ENCODE assay signal across 1 cellular context in genomic region chr19:2334986-2335846, GRCh38.
TF ChIP-seq lines count a peak whose summit lies in the region.

No MANE protein-coding gene starts in this region.

TF ChIP-seq in GM23338, 12 proteins besides CTCF, POLR2A, EP300 and RAD21:
- no peak for TF ChIP-seq ZNF114 (CRISPR knock-in tag; IDR thresholded peaks at IDR 0.05)
- TF ChIP-seq ZNF331 (CRISPR knock-in tag; IDR thresholded peaks at IDR 0.05; ENCODE audit: low read depth): no peak
- no peak for TF ChIP-seq ETS1 (IDR thresholded peaks at IDR 0.05)
- TF ChIP-seq EZH2 (IDR thresholded peaks at IDR 0.05; ENCODE audit: low read depth, unreplicated experiment): no peak
- TF ChIP-seq NANOG (IDR thresholded peaks at IDR 0.05; ENCODE audit: borderline replicate concordance): no peak
- no peak for TF ChIP-seq ZNF462 (CRISPR knock-in tag; IDR thresholded peaks at IDR 0.05)
- TF ChIP-seq EZH2phosphoT487 (IDR thresholded peaks at IDR 0.05; ENCODE audit: unreplicated experiment): no peak
- no peak for TF ChIP-seq REST (IDR thresholded peaks at IDR 0.05; ENCODE audit: unreplicated experiment)
- no peak for TF ChIP-seq CREB1 (CRISPR knock-in tag; IDR thresholded peaks at IDR 0.05; ENCODE audit: low read depth)
- TF ChIP-seq JUNB (IDR thresholded peaks at IDR 0.05; ENCODE audit: unreplicated experiment): no peak
- TF ChIP-seq POLR2AphosphoS5 (IDR thresholded peaks at IDR 0.05; ENCODE audit: low read depth): no peak
- TF ChIP-seq STAT1 (IDR thresholded peaks at IDR 0.05; ENCODE audit: unreplicated experiment): no peak
